In genomic region chr15:77409259-77410156, GRCh38 we compare ENCODE assay signal across 9 cellular contexts. TPM values are rescaled to one million over a fixed set of nuclear protein-coding genes. Genes with fewer than 3 reads are reported as not detected.
DNase-seq lines count a peak whose midpoint lies in the region; ATAC-seq and TF ChIP-seq lines count a peak whose summit lies in the region.
"Had no signal": no experiment of that assay in that cellular context is flagged by ENCODE, and none has a peak within 500 bp of the region (broad histone marks: within the 10 kb centered on the region; RNA-seq: fewer than 3 reads in every experiment).

No MANE protein-coding gene starts in this region.

- H3K9me3 ChIP-seq in esophagus squamous epithelium, result no peaks in the 10 kb centered on the region

- 62 to 68% methylated on average over 3 to 4 of the region's 4 CpGs for WGBS in esophagus squamous epithelium, 2 donors

- no peak for TF ChIP-seq CTCF in esophagus squamous epithelium (IDR thresholded peaks at IDR 0.05)

- no peak for DNase-seq in activated T-cell treated with anti-CD3 and anti-CD28 coated beads, Interleukin-2, amount 50 U/mL, for 4 hours
- DNase-seq in activated T-cell treated with anti-CD3 and anti-CD28 coated beads, Interleukin-2, amount 50 U/mL, for 48 hours, result no peak
- no peak for DNase-seq in stimulated activated effector memory CD8-positive, alpha-beta T cell treated with anti-CD3 and anti-CD28 coated beads, Interleukin-12 subunit alpha, Interleukin-12 subunit beta, amount 100 ng/mL, for 72 hours (ENCODE audit: low spot score in 2 of 2)
- DNase-seq in anterior cingulate cortex (lab: John Stamatoyannopoulos, UW) (no peak), kidney glomerular epithelial cell (lab: John Stamatoyannopoulos, UW) (no peak), esophagus squamous epithelium (lab: John Stamatoyannopoulos, UW) (no peak)
- DNase-seq: activated CD4-positive, alpha-beta T cell treated with anti-CD3 and anti-CD28 coated beads for 1 hour had no signal

- peaks cover 0 to 18% (median 0%) of the 10 kb centered on the region in 3 donors for H3K4me1 ChIP-seq in esophagus squamous epithelium

- H3K27me3 ChIP-seq in esophagus squamous epithelium, result no peaks in the 10 kb centered on the region

- peak overlapping the region; percentile 59 for H3K4me3 Mint-ChIP-seq in activated T-cell treated with anti-CD3 and anti-CD28 coated beads, Interleukin-2, amount 50 U/mL, for 4 hours
- peak overlapping the region; percentile 67 for H3K4me3 Mint-ChIP-seq in activated T-helper 17 cell treated with anti-CD3 and anti-CD28 coated beads, Interleukin-2, amount 50 U/mL, for 72 hours
- H3K4me3 Mint-ChIP-seq in stimulated activated effector memory CD8-positive, alpha-beta T cell treated with anti-CD3 and anti-CD28 coated beads, Interleukin-12 subunit alpha, Interleukin-12 subunit beta, amount 100 ng/mL, for 72 hours, result peak overlapping the region; percentile 45

- ATAC-seq in activated T-cell treated with anti-CD3 and anti-CD28 coated beads, Interleukin-2, amount 50 U/mL, for 4 hours, result peak; percentile 82 to 88
- peak; percentile 85 for ATAC-seq in HG03175 (IDR thresholded peaks at IDR 0.05; ENCODE audit: unreplicated experiment)
- peak; percentile 89 for ATAC-seq in activated T-helper 17 cell treated with anti-CD3 and anti-CD28 coated beads, Interleukin-2, amount 50 U/mL, for 72 hours (replicated peaks)
- peak; percentile 95 for ATAC-seq in stimulated activated effector memory CD8-positive, alpha-beta T cell treated with anti-CD3 and anti-CD28 coated beads, Interleukin-12 subunit alpha, Interleukin-12 subunit beta, amount 100 ng/mL, for 72 hours

- no peaks in the 10 kb centered on the region for H3K27me3 Mint-ChIP-seq in activated T-cell treated with anti-CD3 and anti-CD28 coated beads, Interleukin-2, amount 50 U/mL, for 4 hours (ENCODE audit: low read depth)
- no peaks in the 10 kb centered on the region for H3K27me3 Mint-ChIP-seq in activated T-helper 17 cell treated with anti-CD3 and anti-CD28 coated beads, Interleukin-2, amount 50 U/mL, for 72 hours

- intact Hi-C loops in esophagus squamous epithelium (cut with DNase I), result no loop called here

- H3K4me3 ChIP-seq in esophagus squamous epithelium, result no peak overlapping the region

- no peak overlapping the region for H3K27ac ChIP-seq in esophagus squamous epithelium

- H3K9me3 Mint-ChIP-seq in activated T-cell treated with anti-CD3 and anti-CD28 coated beads, Interleukin-2, amount 50 U/mL, for 4 hours, result no peaks in the 10 kb centered on the region
- H3K9me3 Mint-ChIP-seq in activated T-helper 17 cell treated with anti-CD3 and anti-CD28 coated beads, Interleukin-2, amount 50 U/mL, for 72 hours, result no peaks in the 10 kb centered on the region
- H3K9me3 Mint-ChIP-seq in stimulated activated effector memory CD8-positive, alpha-beta T cell treated with anti-CD3 and anti-CD28 coated beads, Interleukin-12 subunit alpha, Interleukin-12 subunit beta, amount 100 ng/mL, for 72 hours, result no peaks in the 10 kb centered on the region

- no peaks in the 10 kb centered on the region for H3K36me3 Mint-ChIP-seq in activated T-cell treated with anti-CD3 and anti-CD28 coated beads, Interleukin-2, amount 50 U/mL, for 4 hours (ENCODE audit: insufficient read depth)
- H3K36me3 Mint-ChIP-seq in activated T-helper 17 cell treated with anti-CD3 and anti-CD28 coated beads, Interleukin-2, amount 50 U/mL, for 72 hours (ENCODE audit: low read depth), result no peaks in the 10 kb centered on the region
- no peaks in the 10 kb centered on the region for H3K36me3 Mint-ChIP-seq in stimulated activated effector memory CD8-positive, alpha-beta T cell treated with anti-CD3 and anti-CD28 coated beads, Interleukin-12 subunit alpha, Interleukin-12 subunit beta, amount 100 ng/mL, for 72 hours

- H3K27ac Mint-ChIP-seq in activated T-helper 17 cell treated with anti-CD3 and anti-CD28 coated beads, Interleukin-2, amount 50 U/mL, for 72 hours, result peak overlapping the region; percentile 87
- H3K27ac Mint-ChIP-seq in stimulated activated effector memory CD8-positive, alpha-beta T cell treated with anti-CD3 and anti-CD28 coated beads, Interleukin-12 subunit alpha, Interleukin-12 subunit beta, amount 100 ng/mL, for 72 hours, result peak overlapping the region; percentile 41

- H3K4me1 Mint-ChIP-seq in activated T-cell treated with anti-CD3 and anti-CD28 coated beads, Interleukin-2, amount 50 U/mL, for 4 hours (ENCODE audit: low read depth), result peaks cover 25% of the 10 kb centered on the region
- peaks cover 14% of the 10 kb centered on the region for H3K4me1 Mint-ChIP-seq in activated T-helper 17 cell treated with anti-CD3 and anti-CD28 coated beads, Interleukin-2, amount 50 U/mL, for 72 hours
- H3K4me1 Mint-ChIP-seq in stimulated activated effector memory CD8-positive, alpha-beta T cell treated with anti-CD3 and anti-CD28 coated beads, Interleukin-12 subunit alpha, Interleukin-12 subunit beta, amount 100 ng/mL, for 72 hours, result peaks cover 42% of the 10 kb centered on the region

- no peaks in the 10 kb centered on the region for H3K36me3 ChIP-seq in esophagus squamous epithelium

- no peak for TF ChIP-seq POLR2A in esophagus squamous epithelium (IDR thresholded peaks at IDR 0.05)

RNA-seq across cellular contexts. Expression of gene PEAK1, which starts 10.4 kb away (rescaled TPM):
- total RNA-seq in activated T-cell treated with anti-CD3 and anti-CD28 coated beads, Interleukin-2, amount 50 U/mL, for 4 hours, result 10 to 100 TPM; 15.5 to 23.1 (median 21.2) TPM
- total RNA-seq in activated T-helper 17 cell treated with anti-CD3 and anti-CD28 coated beads, Interleukin-2, amount 50 U/mL, for 72 hours, result 10 to 100 TPM; 16.2 to 16.6 TPM
- 10 to 100 TPM in 3 of 4 donors, 1 to 10 TPM in 1; 8.6 to 47.3 (median 14.0) TPM for total RNA-seq in esophagus squamous epithelium

RNA-seq across cellular contexts. Expression of gene HMG20A, which starts 11.2 kb away (rescaled TPM):
- 10 to 100 TPM; 32.7 to 35.1 (median 34.3) TPM for total RNA-seq in activated T-cell treated with anti-CD3 and anti-CD28 coated beads, Interleukin-2, amount 50 U/mL, for 4 hours
- 10 to 100 TPM; 30.4 to 31.2 TPM for total RNA-seq in activated T-helper 17 cell treated with anti-CD3 and anti-CD28 coated beads, Interleukin-2, amount 50 U/mL, for 72 hours
- total RNA-seq in esophagus squamous epithelium, result 10 to 100 TPM in 3 of 4 donors, 1 to 10 TPM in 1; 7.9 to 22.7 (median 12.9) TPM
